Comparison of ENCODE assay signal across 8 cellular contexts in the genomic region with DNA sequence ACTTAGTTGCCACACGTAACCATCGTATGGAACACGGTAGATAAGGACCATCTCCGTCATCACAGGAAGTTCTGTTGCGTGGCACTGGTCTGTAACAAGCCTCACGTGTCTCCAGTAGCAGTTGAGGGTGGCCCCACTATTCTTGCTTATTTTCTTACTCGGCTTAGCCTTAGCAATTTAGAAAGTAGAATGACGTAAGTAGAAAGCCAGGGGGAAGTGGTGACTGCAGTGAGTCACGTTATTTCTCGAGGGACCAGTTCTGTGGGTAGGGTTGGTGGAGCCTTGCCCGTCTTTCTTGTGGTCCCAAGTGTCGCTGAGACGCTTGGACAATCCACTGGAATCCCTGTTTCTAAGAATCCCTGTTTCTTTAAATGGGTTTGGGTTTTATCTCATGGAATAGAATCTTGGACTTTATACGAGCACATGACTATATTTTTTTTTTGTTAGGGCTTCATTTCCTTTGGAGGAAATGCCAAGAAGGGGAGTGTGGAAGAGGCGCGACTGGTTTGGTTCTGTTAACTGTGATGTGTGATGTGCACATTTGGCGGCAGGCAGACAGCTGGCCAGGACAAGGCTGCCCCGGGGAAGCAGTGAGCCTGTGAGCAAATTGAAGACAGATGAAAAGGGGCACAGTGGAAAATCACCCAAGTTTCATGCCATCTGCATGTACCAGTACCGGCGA.
DNase-seq lines count a peak whose midpoint lies in the region; ATAC-seq, FAIRE-seq and TF ChIP-seq lines count a peak whose summit lies in the region.

No MANE protein-coding gene starts in this region.

- WGBS in endodermal cell (ENCODE audit: insufficient coverage in 1 of 2, insufficient read length in 1 of 2), 2 experiments: 96 to 98% methylated on average over 15 to 20 of the region's 20 CpGs

- no peak overlapping the region for H3K4me3 Mint-ChIP-seq in endodermal cell

- no peaks in the 10 kb centered on the region for H3K4me1 ChIP-seq in endodermal cell (ENCODE audit: control insufficient read depth, insufficient read depth, low read length)

- in situ Hi-C loops in GM13977 (cut with MboI; ENCODE audit: low pct_unique_long_range_greater_than_20kb, low sequenced_read_pairs, unreplicated experiment): no loop called here

- DNase-seq in GM13977 (ENCODE audit: low spot score): peak; percentile 84
- DNase-seq in RCC 7860 (ENCODE audit: low spot score): peak; percentile 94
- peak; percentile 51 for DNase-seq in activated effector memory CD4-positive, alpha-beta T cell treated with Interleukin-2 at 50 U/mL for 16 hours
- DNase-seq in germinal center (ENCODE audit: low spot score): peak; percentile 89
- DNase-seq in stimulated activated CD4-positive, alpha-beta T cell treated with anti-CD3 and anti-CD28 coated beads, Interleukin-15, amount 100 ng/mL, for 24 hours: peak; percentile 82
- no peak for DNase-seq in KG1 (lab: John Stamatoyannopoulos, UW)
- DNase-seq in endodermal cell: no peak

- peaks cover 7% of the 10 kb centered on the region for H3K4me1 Mint-ChIP-seq in endodermal cell

- no peak overlapping the region for H3K27ac ChIP-seq in endodermal cell (ENCODE audit: low read depth, low read length)

- H3K36me3 Mint-ChIP-seq in endodermal cell (ENCODE audit: low read depth): peaks cover 55% of the 10 kb centered on the region

- no peaks in the 10 kb centered on the region for H3K9me3 ChIP-seq in endodermal cell (ENCODE audit: control insufficient read depth, low read length)

- H3K27ac Mint-ChIP-seq in endodermal cell: no peak overlapping the region

- H3K27me3 ChIP-seq in endodermal cell (ENCODE audit: control insufficient read depth, insufficient read depth, low read length, poor library complexity, severe bottlenecking): no peaks in the 10 kb centered on the region

- peak; percentile 90 for FAIRE-seq in RCC 7860 (lab: Jason Lieb, UNC)

- peak; percentile 90 for ATAC-seq in HG02852 (IDR thresholded peaks at IDR 0.05; ENCODE audit: unreplicated experiment)

- H3K9ac ChIP-seq in endodermal cell (ENCODE audit: extremely low read depth, low read length, poor library complexity, severe bottlenecking): no peak overlapping the region

- no peaks in the 10 kb centered on the region for H3K36me3 ChIP-seq in endodermal cell (ENCODE audit: control insufficient read depth, insufficient read depth, low read length)

- no peaks in the 10 kb centered on the region for H3K27me3 Mint-ChIP-seq in endodermal cell (ENCODE audit: insufficient read depth)

- no peaks in the 10 kb centered on the region for H3K9me3 Mint-ChIP-seq in endodermal cell

- H3K4me3 ChIP-seq in endodermal cell (ENCODE audit: low read length): no peak overlapping the region

- TF ChIP-seq CTCF in GM13977 (IDR thresholded peaks at IDR 0.05; ENCODE audit: extremely low read depth, insufficient read depth, missing control alignments) (no peak), endodermal cell (conservative IDR thresholded peaks at IDR 0.05) (no peak)

Comparison
In these comparisons a context has a peak if more than half of its experiments do, and no peak if none do; other contexts are left out.
1. DNase-seq: peak in GM13977 (single experiment), RCC 7860 (single experiment), activated effector memory CD4-positive, alpha-beta T cell treated with Interleukin-2 at 50 U/mL for 16 hours (single experiment), germinal center (single experiment) and stimulated activated CD4-positive, alpha-beta T cell treated with anti-CD3 and anti-CD28 coated beads, Interleukin-15, amount 100 ng/mL, for 24 hours (single experiment); none in KG1 (single experiment) and endodermal cell (single experiment).